ENCODE assay signal across 32 cellular contexts in the genomic region with DNA sequence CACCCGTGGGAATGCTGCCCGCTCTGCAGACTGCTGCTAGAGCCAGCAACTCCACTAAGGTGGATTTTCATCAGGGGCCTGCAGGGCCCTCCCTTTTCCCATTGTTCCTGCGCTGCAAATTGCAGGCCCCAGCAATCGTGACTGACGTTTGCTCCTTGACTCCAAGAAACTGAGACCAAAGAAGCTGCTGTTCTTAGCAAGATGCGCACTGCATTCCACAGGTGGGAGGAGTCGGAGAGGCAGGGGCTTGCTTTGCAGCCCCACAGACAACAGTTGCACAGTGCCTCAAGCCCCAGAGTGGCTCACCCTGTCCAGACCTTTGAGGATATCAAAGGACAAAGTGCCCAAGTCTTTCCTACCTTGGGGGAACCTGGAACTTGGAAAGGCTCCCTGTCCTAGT. TPM values are rescaled to one million over a fixed set of nuclear protein-coding genes. Genes with fewer than 3 reads are reported as not detected.
DNase-seq lines count a peak whose midpoint lies in the region; TF ChIP-seq lines count a peak whose summit lies in the region.
"Had no signal": no experiment of that assay in that cellular context is flagged by ENCODE, and none has a peak within 500 bp of the region (broad histone marks: within the 10 kb centered on the region; RNA-seq: fewer than 3 reads in every experiment).

No MANE protein-coding gene starts in this region.

- H3K4me3 ChIP-seq in ascending aorta (no peak overlapping the region), skeletal muscle tissue (ENCODE audit: low read length in 3 of 3) (no peak overlapping the region)
- H3K4me3 ChIP-seq: mucosa of descending colon, SJCRH30, transverse colon had no signal

- H3K27me3 Mint-ChIP-seq in activated naive CD4-positive, alpha-beta T cell treated with anti-CD3 and anti-CD28 coated beads, Interleukin-2, amount 10 ng/mL, durations not matched to agents 7 days and 5 days, result no peaks in the 10 kb centered on the region
- H3K27me3 Mint-ChIP-seq: activated CD4-positive, alpha-beta T cell treated with anti-CD3 and anti-CD28 coated beads, Interleukin-2, amount 10 ng/mL, durations not matched to agents 24 days and 14 days; effector memory CD8-positive, alpha-beta T cell; IgD-negative memory B cell had no signal

- H3K9ac ChIP-seq in skeletal muscle tissue (ENCODE audit: low read depth in 1 of 3, low read length in 3 of 3), result peak overlapping the region in 1 of 3 donors; percentile 72
- H3K9ac ChIP-seq: parathyroid adenoma had no signal

- no peaks in the 10 kb centered on the region for H3K27me3 ChIP-seq in ascending aorta
- H3K27me3 ChIP-seq in skeletal muscle tissue (ENCODE audit: control insufficient read depth in 3 of 3, insufficient read depth in 3 of 3, low read length in 3 of 3), result no peaks in the 10 kb centered on the region
- H3K27me3 ChIP-seq: SJCRH30, transverse colon had no signal

- peak overlapping the region; percentile 50 to 66 for H3K27ac ChIP-seq in ascending aorta
- H3K27ac ChIP-seq in skeletal muscle tissue (ENCODE audit: low read depth, low read length), result peak overlapping the region; percentile 44
- H3K27ac ChIP-seq: parathyroid adenoma, SJCRH30, transverse colon, VCaP had no signal

- H3K27ac Mint-ChIP-seq in activated naive CD4-positive, alpha-beta T cell treated with anti-CD3 and anti-CD28 coated beads, Interleukin-2, amount 10 ng/mL, durations not matched to agents 7 days and 5 days, result peak overlapping the region; percentile 45
- H3K27ac Mint-ChIP-seq: activated CD4-positive, alpha-beta T cell treated with anti-CD3 and anti-CD28 coated beads, Interleukin-2, amount 10 ng/mL, durations not matched to agents 24 days and 14 days; activated T-helper 2 cell treated with anti-CD3 and anti-CD28 coated beads, Interferon-gamma antibody, Interleukin-2, Interleukin-4, amounts not matched to agents 10 μg/mL and 5 μg/mL and 100 μg/mL, durations not matched to agents 14 hours and 24 hours and 36 hours had no signal

- CTCF ChIA-PET in activated naive CD4-positive, alpha-beta T cell treated with anti-CD3 and anti-CD28 coated beads, Interleukin-2, amount 10 ng/mL, durations not matched to agents 7 days and 5 days (lab: Charles Lee), result no interaction called here

- H3K9me3 Mint-ChIP-seq in activated naive CD4-positive, alpha-beta T cell treated with anti-CD3 and anti-CD28 coated beads, Interleukin-2, amount 10 ng/mL, durations not matched to agents 7 days and 5 days, result no peaks in the 10 kb centered on the region
- H3K9me3 Mint-ChIP-seq: activated CD4-positive, alpha-beta T cell treated with anti-CD3 and anti-CD28 coated beads, Interleukin-2, amount 10 ng/mL, durations not matched to agents 24 days and 14 days; activated naive CD4-positive, alpha-beta T cell treated with anti-CD3 and anti-CD28 coated beads, Interleukin-2, amount 50 U/mL, for 72 hours; activated T-helper 2 cell treated with anti-CD3 and anti-CD28 coated beads, Interferon-gamma antibody, Interleukin-2, Interleukin-4, amounts not matched to agents 10 μg/mL and 5 μg/mL and 100 μg/mL, durations not matched to agents 14 hours and 24 hours and 36 hours; effector memory CD8-positive, alpha-beta T cell; IgD-negative memory B cell; nephron progenitor cell had no signal

- DNase-seq in activated naive CD4-positive, alpha-beta T cell treated with anti-CD3 and anti-CD28 coated beads, Interleukin-2, amount 10 ng/mL, durations not matched to agents 7 days and 5 days, result no peak
- no peak for DNase-seq in activated naive CD4-positive, alpha-beta T cell treated with anti-CD3 and anti-CD28 coated beads, Interleukin-2, amount 50 U/mL, for 16 hours
- DNase-seq in ascending aorta (ENCODE audit: low spot score in 2 of 2), result no peak
- DNase-seq in left kidney (ENCODE audit: low read depth, low spot score), result peak; percentile 43
- DNase-seq in NCI-H1694 treated with DMSO at 0.1 percent for 48 hours (lab: John Stamatoyannopoulos, UW), result no peak
- no peak for DNase-seq in cerebellum (ENCODE audit: low spot score)
- no peak for DNase-seq in NCI-H146 (lab: John Stamatoyannopoulos, UW)
- DNase-seq: 8988T; activated CD4-positive, alpha-beta T cell treated with anti-CD3 and anti-CD28 coated beads, Interleukin-2, amount 10 ng/mL, durations not matched to agents 24 days and 14 days; activated CD8-positive, alpha-beta memory T cell treated with anti-CD3 and anti-CD28 coated beads for 24 hours; activated T-cell treated with anti-CD3 and anti-CD28 coated beads for 4 hours; C1 segment of cervical spinal cord; COR-L47; cortex of kidney; effector memory CD8-positive, alpha-beta T cell; erythroblast; foreskin fibroblast; kidney; mucosa of descending colon; NCI-H1048; NCI-H1694; nephron progenitor cell; SJCRH30; stimulated activated CD4-positive, alpha-beta T cell treated with anti-CD3 and anti-CD28 coated beads, Interleukin-4, amount 100 ng/mL, for 1 hour; SW 1271; transverse colon had no signal

- H3K36me3 Mint-ChIP-seq in activated naive CD4-positive, alpha-beta T cell treated with anti-CD3 and anti-CD28 coated beads, Interleukin-2, amount 10 ng/mL, durations not matched to agents 7 days and 5 days, result peaks cover 31% of the 10 kb centered on the region
- H3K36me3 Mint-ChIP-seq: IgD-negative memory B cell had no signal

- H3K4me1 ChIP-seq in ascending aorta (peaks cover 15 to 33% of the 10 kb centered on the region in 2 donors), skeletal muscle tissue (ENCODE audit: control insufficient read depth in 3 of 3, insufficient read depth in 3 of 3, low read length in 3 of 3) (peaks cover 95 to 97% (median 95%) of the 10 kb centered on the region in 3 donors)
- H3K4me1 ChIP-seq: parathyroid adenoma, SJCRH30 had no signal

- intact Hi-C loops in ascending aorta (cut with DNase I), result no loop called here

- TF ChIP-seq CTCF in ascending aorta (IDR thresholded peaks at IDR 0.05), result no peak

- H3K36me3 ChIP-seq in ascending aorta, result peaks cover 55 to 64% of the 10 kb centered on the region in 2 donors
- peaks cover 44 to 52% (median 50%) of the 10 kb centered on the region in 3 donors for H3K36me3 ChIP-seq in skeletal muscle tissue (ENCODE audit: control insufficient read depth in 3 of 3, insufficient read depth in 3 of 3, low read length in 3 of 3)

- H3K4me3 Mint-ChIP-seq in activated naive CD4-positive, alpha-beta T cell treated with anti-CD3 and anti-CD28 coated beads, Interleukin-2, amount 10 ng/mL, durations not matched to agents 7 days and 5 days, result no peak overlapping the region
- H3K4me3 Mint-ChIP-seq: activated CD4-positive, alpha-beta T cell treated with anti-CD3 and anti-CD28 coated beads, Interleukin-2, amount 10 ng/mL, durations not matched to agents 24 days and 14 days; effector memory CD8-positive, alpha-beta T cell; IgD-negative memory B cell; nephron progenitor cell had no signal

- H3K4me1 Mint-ChIP-seq in activated naive CD4-positive, alpha-beta T cell treated with anti-CD3 and anti-CD28 coated beads, Interleukin-2, amount 10 ng/mL, durations not matched to agents 7 days and 5 days, result no peaks in the 10 kb centered on the region
- H3K4me1 Mint-ChIP-seq: activated CD4-positive, alpha-beta T cell treated with anti-CD3 and anti-CD28 coated beads, Interleukin-2, amount 10 ng/mL, durations not matched to agents 24 days and 14 days had no signal

- no peaks in the 10 kb centered on the region for H3K9me3 ChIP-seq in ascending aorta
- no peaks in the 10 kb centered on the region for H3K9me3 ChIP-seq in skeletal muscle tissue (ENCODE audit: control insufficient read depth in 3 of 3, low read length in 3 of 3)
- H3K9me3 ChIP-seq: mucosa of descending colon, SJCRH30, transverse colon had no signal

RNA-seq across cellular contexts. Expression of a gene that starts 25.0 kb away (rescaled TPM):
- total RNA-seq in ascending aorta (65.5 TPM), skeletal muscle tissue (12.0 TPM), cerebellum (9.5 TPM)

RNA-seq across cellular contexts. Expression of a gene that starts 28.2 kb away (rescaled TPM):
- total RNA-seq in ascending aorta (14.7 TPM), skeletal muscle tissue (3.1 TPM), cerebellum (1.9 TPM)

RNA-seq across cellular contexts. Expression of a gene that starts 41.0 kb away (rescaled TPM):
- total RNA-seq in ascending aorta, result 23.7 TPM
- total RNA-seq in skeletal muscle tissue, result 14.6 TPM
- 5.4 TPM for total RNA-seq in cerebellum

RNA-seq across cellular contexts. Expression of a gene that starts 46.2 kb away (rescaled TPM):
- 89.7 TPM for total RNA-seq in ascending aorta
- total RNA-seq in skeletal muscle tissue, result 35.5 TPM
- 30.4 TPM for total RNA-seq in cerebellum

RNA-seq across cellular contexts. Expression of a gene that starts 54.4 kb away (rescaled TPM):
- 1.4 TPM for total RNA-seq in ascending aorta
- total RNA-seq in skeletal muscle tissue, result 10.4 TPM
- 4.7 TPM for total RNA-seq in cerebellum
